8 cellular contexts compared by ENCODE assay signal in the genomic region with DNA sequence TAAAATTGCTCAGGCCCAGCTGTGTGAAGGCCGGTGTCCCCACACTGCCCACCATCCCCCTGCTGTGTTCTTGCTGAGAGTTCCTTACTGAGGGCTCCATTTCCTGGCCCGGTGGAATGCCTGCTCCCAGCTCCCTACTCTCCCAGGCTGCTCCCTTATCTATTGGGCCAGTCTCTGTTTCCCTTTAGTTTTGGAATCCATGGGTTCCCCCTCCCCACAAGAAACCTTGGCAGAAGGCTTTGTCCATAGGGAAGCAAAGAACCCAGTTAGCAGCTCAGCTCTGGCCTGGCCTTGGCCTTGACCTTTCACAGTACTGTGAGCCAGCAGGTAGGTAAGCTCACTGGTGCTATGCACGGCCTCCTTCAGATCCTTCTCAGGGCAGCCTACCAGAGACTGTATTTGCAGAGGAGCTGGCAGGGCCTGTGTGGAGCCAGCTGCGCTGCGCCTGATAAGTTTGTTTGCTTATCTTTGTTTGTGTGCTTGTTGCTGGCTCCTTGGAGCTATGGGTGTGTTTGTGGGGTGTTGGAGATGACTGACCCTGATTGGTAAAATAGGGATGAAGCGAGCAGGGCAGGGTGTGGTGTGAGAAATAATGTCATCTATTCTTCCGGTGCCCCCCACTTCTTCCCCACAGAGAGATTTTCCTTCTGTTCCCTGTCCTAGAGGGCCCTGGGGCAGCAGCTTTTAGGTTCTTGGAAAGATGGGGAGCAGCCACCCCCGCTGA. TPM values are rescaled to one million over a fixed set of nuclear protein-coding genes. Genes with fewer than 3 reads are reported as not detected.
A peak's percentile ranks its signal among the peaks of the same experiment; 100 is the strongest.
DNase-seq lines count a peak whose midpoint lies in the region; ATAC-seq and TF ChIP-seq lines count a peak whose summit lies in the region.

No MANE protein-coding gene starts in this region.

- H3K4me3 ChIP-seq in left ventricle myocardium inferior (peak overlapping the region; percentile 48), skin epidermis (no peak overlapping the region), A673 (ENCODE audit: low read depth, low read length, poor library complexity, severe bottlenecking) (no peak overlapping the region)

- peak overlapping the region; percentile 88 for H3K27ac ChIP-seq in left ventricle myocardium inferior (replicated peaks)
- peak overlapping the region in 18 of 21 experiments; percentile 4 to 80 (median 70) for H3K27ac ChIP-seq in skin epidermis
- no peak overlapping the region for H3K27ac ChIP-seq in A673 (ENCODE audit: low read depth, low read length, poor library complexity, severe bottlenecking)

- ATAC-seq in WTC11: peak; percentile 68
- no peak for ATAC-seq in activated CD4-positive, CD25-positive, alpha-beta regulatory T cell treated with anti-CD3 and anti-CD28 coated beads, Interleukin-2, amount 50 U/mL, for 24 hours

- intact Hi-C loops in left ventricle myocardium inferior (cut with micrococcal nuclease): no loop called here
- intact Hi-C loops in A673 (cut with micrococcal nuclease; ENCODE audit: unreplicated experiment): no loop called here

- peaks cover 10% of the 10 kb centered on the region for H3K36me3 Mint-ChIP-seq in WTC11

- H3K4me1 ChIP-seq in left ventricle myocardium inferior: peaks cover 87% of the 10 kb centered on the region
- peaks cover 13% of the 10 kb centered on the region for H3K4me1 ChIP-seq in A673 (ENCODE audit: insufficient read depth, low read length, poor library complexity, severe bottlenecking)

- H3K4me1 Mint-ChIP-seq in WTC11: peaks cover 37% of the 10 kb centered on the region

- TF ChIP-seq CTCF in WTC11 (IDR thresholded peaks at IDR 0.05): no peak
- TF ChIP-seq CTCF in left ventricle myocardium inferior (IDR thresholded peaks at IDR 0.05; ENCODE audit: borderline replicate concordance): no peak
- no peak for TF ChIP-seq CTCF in A673 (conservative IDR thresholded peaks at IDR 0.05; ENCODE audit: low read depth, low read length)

- H3K27me3 ChIP-seq in left ventricle myocardium inferior (ENCODE audit: low read depth) (no peaks in the 10 kb centered on the region), A673 (replicated peaks; ENCODE audit: insufficient read depth, low read depth, low read length, poor library complexity) (no peaks in the 10 kb centered on the region)

- H3K9me3 ChIP-seq in left ventricle myocardium inferior (replicated peaks): no peaks in the 10 kb centered on the region
- H3K9me3 ChIP-seq in A673 (ENCODE audit: low read depth, low read length, poor library complexity, severe bottlenecking): no peaks in the 10 kb centered on the region

- DNase-seq in NCI-H2171 treated with DMSO at 0.1 percent for 48 hours (lab: John Stamatoyannopoulos, UW): peak; percentile 45
- no peak for DNase-seq in NCI-H2171 (lab: John Stamatoyannopoulos, UW)
- no peak for DNase-seq in WTC11 (ENCODE audit: low spot score)
- peak; percentile 60 for DNase-seq in left ventricle myocardium inferior
- DNase-seq in A673 (ENCODE audit: low spot score): no peak
- no peak for DNase-seq in stimulated activated CD4-positive, alpha-beta T cell treated with anti-CD3 and anti-CD28 coated beads, Interleukin-4, amount 100 ng/mL, for 24 hours

- H3K27me3 Mint-ChIP-seq in WTC11 (ENCODE audit: low read depth): no peaks in the 10 kb centered on the region

- CTCF ChIA-PET in WTC11 (lab: Charles Lee) (interaction anchor here (0.6 to 2.3 kb wide), 10 partner anchors 9 to 701 kb away, joined by 3 to 18 read pairs (median 4); partner anchors contain the start of gene CFAP251), A673 (lab: Charles Lee) (no interaction called here)

- H3K36me3 ChIP-seq in left ventricle myocardium inferior (no peaks in the 10 kb centered on the region), A673 (ENCODE audit: insufficient read depth, low read length, poor library complexity, severe bottlenecking) (no peaks in the 10 kb centered on the region)

- no peak overlapping the region for H3K4me3 Mint-ChIP-seq in WTC11

- POLR2A ChIA-PET in WTC11 (lab: Charles Lee) (interaction anchor here (0.8 kb wide), 1 partner anchor 16 kb away, joined by 4 read pairs; no protein-coding TSS in a partner anchor), A673 (lab: Charles Lee; ENCODE audit: low non-redundant PET) (no interaction called here)

- H3K27ac Mint-ChIP-seq in WTC11: peak overlapping the region; percentile 93

- no TSS peak for BruUV-seq in A673 (replicated peaks; lab: Mats Ljungman, UMichigan)

- peaks cover 5% of the 10 kb centered on the region for H3K9me3 Mint-ChIP-seq in WTC11

TF ChIP-seq in WTC11, 78 proteins besides CTCF, POLR2A, EP300 and RAD21:
- TF ChIP-seq JUN (CRISPR knock-in tag; IDR thresholded peaks at IDR 0.05): no peak
- TF ChIP-seq, protein P1, sequence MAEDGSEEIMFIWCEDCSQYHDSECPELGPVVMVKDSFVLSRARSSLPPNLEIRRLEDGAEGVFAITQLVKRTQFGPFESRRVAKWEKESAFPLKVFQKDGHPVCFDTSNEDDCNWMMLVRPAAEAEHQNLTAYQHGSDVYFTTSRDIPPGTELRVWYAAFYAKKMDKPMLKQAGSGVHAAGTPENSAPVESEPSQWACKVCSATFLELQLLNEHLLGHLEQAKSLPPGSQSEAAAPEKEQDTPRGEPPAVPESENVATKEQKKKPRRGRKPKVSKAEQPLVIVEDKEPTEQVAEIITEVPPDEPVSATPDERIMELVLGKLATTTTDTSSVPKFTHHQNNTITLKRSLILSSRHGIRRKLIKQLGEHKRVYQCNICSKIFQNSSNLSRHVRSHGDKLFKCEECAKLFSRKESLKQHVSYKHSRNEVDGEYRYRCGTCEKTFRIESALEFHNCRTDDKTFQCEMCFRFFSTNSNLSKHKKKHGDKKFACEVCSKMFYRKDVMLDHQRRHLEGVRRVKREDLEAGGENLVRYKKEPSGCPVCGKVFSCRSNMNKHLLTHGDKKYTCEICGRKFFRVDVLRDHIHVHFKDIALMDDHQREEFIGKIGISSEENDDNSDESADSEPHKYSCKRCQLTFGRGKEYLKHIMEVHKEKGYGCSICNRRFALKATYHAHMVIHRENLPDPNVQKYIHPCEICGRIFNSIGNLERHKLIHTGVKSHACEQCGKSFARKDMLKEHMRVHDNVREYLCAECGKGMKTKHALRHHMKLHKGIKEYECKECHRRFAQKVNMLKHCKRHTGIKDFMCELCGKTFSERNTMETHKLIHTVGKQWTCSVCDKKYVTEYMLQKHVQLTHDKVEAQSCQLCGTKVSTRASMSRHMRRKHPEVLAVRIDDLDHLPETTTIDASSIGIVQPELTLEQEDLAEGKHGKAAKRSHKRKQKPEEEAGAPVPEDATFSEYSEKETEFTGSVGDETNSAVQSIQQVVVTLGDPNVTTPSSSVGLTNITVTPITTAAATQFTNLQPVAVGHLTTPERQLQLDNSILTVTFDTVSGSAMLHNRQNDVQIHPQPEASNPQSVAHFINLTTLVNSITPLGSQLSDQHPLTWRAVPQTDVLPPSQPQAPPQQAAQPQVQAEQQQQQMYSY (CRISPR knock-in tag; IDR thresholded peaks at IDR 0.05): no peak
- no peak for TF ChIP-seq AFF4 (CRISPR knock-in tag; IDR thresholded peaks at IDR 0.05; ENCODE audit: borderline replicate concordance)
- TF ChIP-seq NFATC4 (CRISPR knock-in tag; IDR thresholded peaks at IDR 0.05): no peak
TF ChIP-seq in WTC11: peak in this region for 0.

RNA-seq across cellular contexts. Expression of gene MLXIP, which starts 19.2 kb away (rescaled TPM):
- total RNA-seq in WTC11 (2021) (40.5 to 49.4 TPM (median 44.4 TPM) in 3 replicates), left ventricle myocardium inferior (16.7 TPM), A673 (2021) (32.7 and 35.8 TPM in 2 replicates)

Comparison
In these comparisons a context has a peak if more than half of its experiments do, and no peak if none do; other contexts are left out.
1. DNase-seq: peak in NCI-H2171 treated with DMSO at 0.1 percent for 48 hours (single experiment) and left ventricle myocardium inferior (single experiment); none in NCI-H2171 (single experiment), WTC11 (single experiment), A673 (single experiment) and stimulated activated CD4-positive, alpha-beta T cell treated with anti-CD3 and anti-CD28 coated beads, Interleukin-4, amount 100 ng/mL, for 24 hours (single experiment).